8 cellular contexts compared by ENCODE assay signal in genomic region chr6:35727935-35728662, GRCh38. TPM values are rescaled to one million over a fixed set of nuclear protein-coding genes. Genes with fewer than 3 reads are reported as not detected.
A peak's percentile ranks its signal among the peaks of the same experiment; 100 is the strongest.
DNase-seq lines count a peak whose midpoint lies in the region; ATAC-seq and TF ChIP-seq lines count a peak whose summit lies in the region.

No MANE protein-coding gene starts in this region.

- H3K4me3 ChIP-seq in HUES6 (ENCODE audit: low read depth, low read length) (peak overlapping the region; percentile 89), OCI-LY7 (ENCODE audit: low read depth, low read length, poor library complexity, severe bottlenecking) (peak overlapping the region; percentile 75)

- H3K79me2 ChIP-seq in OCI-LY7 (ENCODE audit: insufficient read depth, low read depth, low read length): peaks cover 11% of the 10 kb centered on the region; the same call in 1 of the 2 replicates

- intact Hi-C loops in CD14-positive monocyte (cut with micrococcal nuclease) (loop anchor here in 1 of 2 donors (2.0 kb wide), 1 partner anchor 41 kb away; no protein-coding TSS in a partner anchor), OCI-LY7 (cut with micrococcal nuclease; ENCODE audit: unreplicated experiment) (loop anchor here (1.0 kb wide), 1 partner anchor 40 kb away; the partner anchor contains the start of gene FKBP5)

- H3K36me3 ChIP-seq in HUES6 (ENCODE audit: control insufficient read depth, insufficient read depth, low read length): no peaks in the 10 kb centered on the region
- H3K36me3 ChIP-seq in OCI-LY7 (ENCODE audit: insufficient read depth, low read length): no peaks in the 10 kb centered on the region

- H3K9me2 ChIP-seq in OCI-LY7 (ENCODE audit: insufficient read depth, low read length): no peaks in the 10 kb centered on the region

- peak; percentile 41 for ATAC-seq in GM19452 (IDR thresholded peaks at IDR 0.05; ENCODE audit: unreplicated experiment)

- peak; percentile 87 for DNase-seq in CD14-positive monocyte (ENCODE audit: low spot score)
- DNase-seq in OCI-LY7 (ENCODE audit: low spot score): peak; percentile 94
- peak; percentile 84 for DNase-seq in activated T-cell treated with anti-CD3 and anti-CD28 coated beads for 48 hours (ENCODE audit: low read depth)
- peak; percentile 92 for DNase-seq in epithelial cell of prostate (ENCODE audit: low read depth, low spot score)
- peak; percentile 95 for DNase-seq in mucosa of gallbladder (ENCODE audit: low spot score)
- peak; percentile 66 to 77 for DNase-seq in stimulated activated CD8-positive, alpha-beta memory T cell treated with anti-CD3 and anti-CD28 coated beads, Interleukin-4, amount 100 ng/mL, for 1 hour (ENCODE audit: low read depth in 2 of 2, low spot score in 1 of 2)

- TF ChIP-seq CTCF in CD14-positive monocyte (IDR thresholded peaks at IDR 0.05) (no peak), OCI-LY7 (conservative IDR thresholded peaks at IDR 0.05; ENCODE audit: low read length) (no peak)

- peaks cover 0 to 5% (median 0%) of the 10 kb centered on the region in 3 donors for H3K27me3 Mint-ChIP-seq in CD14-positive monocyte (ENCODE audit: low read depth in 3 of 3)

- peaks cover 61% of the 10 kb centered on the region for H3K4me1 ChIP-seq in HUES6 (ENCODE audit: control insufficient read depth, insufficient read depth, low read length)
- H3K4me1 ChIP-seq in OCI-LY7 (ENCODE audit: insufficient read depth, low read length, poor library complexity, severe bottlenecking): peaks cover 80% of the 10 kb centered on the region

- H3K27ac Mint-ChIP-seq in CD14-positive monocyte: peak overlapping the region; percentile 76 to 96 (median 94)

- H3K4me2 ChIP-seq in OCI-LY7 (ENCODE audit: low read length): peak overlapping the region; percentile 96

- H3K9me3 ChIP-seq in HUES6 (ENCODE audit: control insufficient read depth, insufficient read depth, low read depth, low read length) (no peaks in the 10 kb centered on the region), OCI-LY7 (ENCODE audit: low read length) (no peaks in the 10 kb centered on the region)

- peaks cover 14% of the 10 kb centered on the region; the same call in 1 of the 2 replicates for H3K27me3 ChIP-seq in HUES6 (ENCODE audit: control insufficient read depth, insufficient read depth, low read length)

- no peaks in the 10 kb centered on the region for H4K20me1 ChIP-seq in OCI-LY7 (ENCODE audit: insufficient read depth, low read length)

- peak overlapping the region; percentile 81 for H3K9ac ChIP-seq in HUES6 (ENCODE audit: low read length)

- POLR2A ChIA-PET in OCI-LY7 (lab: Charles Lee): interaction anchor here (0.6 to 2.6 kb wide), 10 partner anchors 8 to 1072 kb away, joined by 3 to 7 read pairs (median 3); no protein-coding TSS in a partner anchor

- peak overlapping the region; percentile 15; the same call in 1 of the 2 replicates for H2AFZ ChIP-seq in OCI-LY7 (ENCODE audit: low read length)

- peak overlapping the region; percentile 75 to 83 for H3K4me3 Mint-ChIP-seq in CD14-positive monocyte

- H3K36me3 Mint-ChIP-seq in CD14-positive monocyte: no peaks in the 10 kb centered on the region

- H3K4me1 Mint-ChIP-seq in CD14-positive monocyte: peaks cover 89% of the 10 kb centered on the region

- no peaks in the 10 kb centered on the region for H3K9me3 Mint-ChIP-seq in CD14-positive monocyte

- H3K27ac ChIP-seq in HUES6 (ENCODE audit: low read depth, low read length) (peak overlapping the region; percentile 49; the same call in 1 of the 2 replicates), OCI-LY7 (ENCODE audit: low read depth, low read length, poor library complexity, severe bottlenecking) (peak overlapping the region; percentile 96), epithelial cell of prostate (peak overlapping the region; percentile 96)

- CTCF ChIA-PET in OCI-LY7 (lab: Charles Lee; ENCODE audit: unreplicated experiment): interaction anchor here (1.1 to 2.3 kb wide), 3 partner anchors 12 to 139 kb away, joined by 3 to 11 read pairs (median 3); no protein-coding TSS in a partner anchor

- no TSS peak for BruUV-seq in OCI-LY7 (replicated peaks; lab: Mats Ljungman, UMichigan)

RNA-seq across cellular contexts. Expression of gene ARMC12, which starts 8.7 kb away (rescaled TPM):
- not detected for polyA plus RNA-seq in CD14-positive monocyte
- total RNA-seq in OCI-LY7 (2014; rRNA removed; shearing (Covaris generic)): 3.4 and 3.7 TPM in 2 replicates
- total RNA-seq in OCI-LY7 (2022): 4.4 and 4.9 TPM in 2 replicates
- total RNA-seq in mucosa of gallbladder: 1.1 TPM

RNA-seq across cellular contexts. Expression of gene FKBP5, which starts 39.4 kb away (rescaled TPM):
- 10 to 100 TPM; 56.9 to 58.5 TPM for polyA plus RNA-seq in CD14-positive monocyte
- total RNA-seq in OCI-LY7 (2014; rRNA removed; shearing (Covaris generic)): 42.5 and 43.2 TPM in 2 replicates
- total RNA-seq in OCI-LY7 (2022) (79.1 and 81.4 TPM in 2 replicates), mucosa of gallbladder (174 TPM)

RNA-seq across cellular contexts. Expression of gene CLPSL2, which starts 48.3 kb away (rescaled TPM):
- polyA plus RNA-seq in CD14-positive monocyte: not detected
- total RNA-seq in OCI-LY7 (2014; rRNA removed; shearing (Covaris generic)): not detected in 2 replicates
- total RNA-seq in OCI-LY7 (2022) (not detected in 2 replicates), mucosa of gallbladder (not detected)

RNA-seq across cellular contexts. Expression of gene CLPSL1, which starts 52.7 kb away (rescaled TPM):
- not detected for polyA plus RNA-seq in CD14-positive monocyte
- not detected in 2 replicates for total RNA-seq in OCI-LY7 (2014; rRNA removed; shearing (Covaris generic))
- total RNA-seq in OCI-LY7 (2022): not detected in 2 replicates
- total RNA-seq in mucosa of gallbladder: 0.49 TPM

Comparison
In these comparisons a context has a peak if more than half of its experiments do, and no peak if none do; other contexts are left out.
1. Peak in every context shown above with its lines: DNase-seq, ATAC-seq, H3K4me3 ChIP-seq and H3K27ac ChIP-seq.